In genomic region chr1:15055736-15056415, GRCh38 we compare ENCODE assay signal across 26 cellular contexts.
"Had no signal": no experiment of that assay in that cellular context is flagged by ENCODE, and none has a peak within 500 bp of the region (broad histone marks: within the 10 kb centered on the region; RNA-seq: fewer than 3 reads in every experiment).

No MANE protein-coding gene starts in this region.

- H3K4me1 ChIP-seq: SJCRH30 had no signal

- ATAC-seq: activated CD4-positive, alpha-beta T cell treated with anti-CD3 and anti-CD28 coated beads for 36 hours; activated CD4-positive, CD25-positive, alpha-beta regulatory T cell treated with anti-CD3 and anti-CD28 coated beads, Interleukin-2, amount 50 U/mL, for 24 hours; activated CD8-positive, alpha-beta T cell treated with anti-CD3 and anti-CD28 coated beads, Interleukin-2, amount 10 ng/mL, durations not matched to agents 7 days and 5 days; activated naive CD8-positive, alpha-beta T cell treated with anti-CD3 and anti-CD28 coated beads, Interleukin-2, amount 50 U/mL, for 24 hours had no signal

- H3K36me3 ChIP-seq: cardiac muscle cell, SJCRH30 had no signal

- H3K9me3 ChIP-seq: MG63 had no signal

- H3K27me3 ChIP-seq: brain microvascular endothelial cell, cardiac muscle cell, MG63, SJCRH30 had no signal

- DNase-seq: activated CD4-positive, alpha-beta T cell treated with anti-CD3 and anti-CD28 coated beads for 36 hours; activated CD4-positive, alpha-beta T cell treated with anti-CD3 and anti-CD28 coated beads, Interleukin-2, amount 10 ng/mL, durations not matched to agents 7 days and 5 days; activated CD4-positive, alpha-beta T cell treated with anti-CD3 and anti-CD28 coated beads, Interleukin-2, amount 50 U/mL, for 48 hours; activated CD8-positive, alpha-beta T cell treated with anti-CD3 and anti-CD28 coated beads, Interleukin-2, amount 10 ng/mL, durations not matched to agents 7 days and 5 days; activated gamma-delta T cell; activated naive CD4-positive, alpha-beta T cell treated with anti-CD3 and anti-CD28 coated beads for 36 hours; activated naive CD8-positive, alpha-beta T cell treated with anti-CD3 and anti-CD28 coated beads, Interleukin-2, amount 50 U/mL, for 24 hours; activated T-cell treated with anti-CD3 and anti-CD28 coated beads, Interleukin-2, amount 50 U/mL, for 24 hours; amniotic stem cell; aorta; brain microvascular endothelial cell; Kasumi-1; MG63; NCI-H1048; NCI-H1105 treated with DMSO at 0.1 percent for 48 hours; NCI-H1436; NCI-H1694; NCI-H1930; NCI-H345; NCI-H524 treated with DMSO at 0.1 percent for 48 hours; SHP77; SJCRH30; T1000 had no signal

- H3K27ac ChIP-seq: brain microvascular endothelial cell, cardiac muscle cell, SJCRH30, SK-N-MC had no signal

- H3K4me3 ChIP-seq: cardiac muscle cell, MG63, SJCRH30, SK-N-MC had no signal
